Comparison of ENCODE assay signal across 23 cellular contexts in genomic region chr13:113788413-113789135, GRCh38.
"Had no signal": no experiment of that assay in that cellular context is flagged by ENCODE, and none has a peak within 500 bp of the region (broad histone marks: within the 10 kb centered on the region; RNA-seq: fewer than 3 reads in every experiment).

No MANE protein-coding gene starts in this region.

- DNase-seq: activated CD4-positive, alpha-beta T cell treated with anti-CD3 and anti-CD28 coated beads for 1 hour; activated CD4-positive, alpha-beta T cell treated with anti-CD3 and anti-CD28 coated beads, Interleukin-2, amount 50 U/mL, for 1 hour; activated CD8-positive, alpha-beta T cell treated with anti-CD3 and anti-CD28 coated beads, Interleukin-2, amount 10 ng/mL, durations not matched to agents 7 days and 5 days; activated naive CD4-positive, alpha-beta T cell treated with Interleukin-2 at 50 U/mL for 16 hours; activated naive CD8-positive, alpha-beta T cell treated with anti-CD3 and anti-CD28 coated beads for 36 hours; activated T-cell treated with anti-CD3 and anti-CD28 coated beads, Interleukin-2, amount 50 U/mL, for 24 hours; heart left ventricle; islet precursor cell; left cardiac atrium; lower lobe of right lung; naive thymus-derived CD4-positive, alpha-beta T cell; stimulated activated CD4-positive, alpha-beta T cell treated with anti-CD3 and anti-CD28 coated beads, Interleukin-12 subunit alpha, Interleukin-12 subunit beta, amount 100 ng/mL, for 4 hours; stimulated activated CD4-positive, alpha-beta T cell treated with anti-CD3 and anti-CD28 coated beads, Interleukin-4, amount 100 ng/mL, for 4 hours; T-cell; testis; trophoblast cell had no signal

- ATAC-seq: activated CD8-positive, alpha-beta T cell treated with anti-CD3 and anti-CD28 coated beads, Interleukin-2, amount 10 ng/mL, durations not matched to agents 7 days and 5 days; activated T-helper 17 cell treated with anti-CD3 and anti-CD28 coated beads, Interleukin-2, amount 50 U/mL, for 72 hours; heart left ventricle; left cardiac atrium; lower lobe of right lung; naive thymus-derived CD4-positive, alpha-beta T cell; T-cell had no signal

- H3K27ac ChIP-seq: breast epithelium, coronary artery, epithelial cell of prostate, heart left ventricle, lower lobe of right lung, prostate gland, testis, vagina, VCaP had no signal

- H3K9me3 ChIP-seq: breast epithelium, heart left ventricle, lower lobe of right lung, prostate gland, testis, vagina had no signal

- H3K36me3 ChIP-seq: breast epithelium, prostate gland, vagina had no signal

- H3K4me3 ChIP-seq: breast epithelium, coronary artery, heart left ventricle, lower lobe of right lung, prostate gland, testis, vagina had no signal

- H3K4me1 ChIP-seq: breast epithelium, heart left ventricle, lower lobe of right lung, prostate gland, testis, vagina had no signal

- H3K27me3 ChIP-seq: heart left ventricle, testis, vagina had no signal
